In the genomic region with DNA sequence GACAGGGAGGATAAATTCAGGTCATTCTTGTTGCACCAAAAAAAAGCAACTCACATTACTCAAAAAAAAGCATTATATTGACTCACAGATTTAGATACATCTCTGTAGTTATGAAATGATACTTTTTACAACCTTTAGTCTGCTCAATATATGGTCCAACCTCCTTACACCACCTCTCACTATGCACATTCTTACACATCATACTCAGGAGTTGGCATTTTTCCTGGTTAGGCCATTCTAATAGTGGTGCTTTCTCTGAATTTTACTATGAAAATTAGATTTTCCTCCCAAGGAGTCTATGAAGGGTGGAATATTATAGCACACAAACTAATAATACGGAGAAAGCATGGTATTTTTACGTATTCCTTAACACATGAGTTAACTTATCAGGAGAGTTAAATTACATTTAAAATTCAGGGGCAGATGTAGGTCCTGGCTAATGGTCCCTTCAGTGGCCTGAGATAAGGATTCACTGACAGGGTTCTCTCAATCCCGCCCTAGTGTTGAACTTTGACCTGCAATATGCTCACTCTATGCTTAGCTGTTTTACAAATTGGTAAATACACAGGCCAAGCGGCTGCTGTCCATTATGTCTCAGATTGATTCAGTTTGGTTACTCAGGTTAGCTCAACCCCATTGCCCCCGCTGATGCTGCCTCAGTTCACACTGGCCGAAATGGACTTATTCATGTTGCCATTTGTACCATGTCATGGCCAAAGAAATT, we compare ENCODE assay signal across 27 cellular contexts.
DNase-seq lines count a peak whose midpoint lies in the region; ATAC-seq and TF ChIP-seq lines count a peak whose summit lies in the region.
"Had no signal": no experiment of that assay in that cellular context is flagged by ENCODE, and none has a peak within 500 bp of the region (broad histone marks: within the 10 kb centered on the region; RNA-seq: fewer than 3 reads in every experiment).

No MANE protein-coding gene starts in this region.

- DNase-seq in Right ventricle myocardium superior: no peak
- DNase-seq in cardiac septum (ENCODE audit: low spot score): no peak
- peak; percentile 28 for DNase-seq in PC-3
- peak; percentile 54 to 64 for DNase-seq in fibroblast of lung (ENCODE audit: low read depth in 2 of 2)
- peak in 1 of 3 donors; percentile 26 for DNase-seq in mucosa of descending colon
- no peak for DNase-seq in foreskin melanocyte
- no peak for DNase-seq in NCI-H187 (lab: John Stamatoyannopoulos, UW)
- DNase-seq: activated CD4-positive, alpha-beta T cell treated with anti-CD3 and anti-CD28 coated beads, Interleukin-2, amount 10 ng/mL, durations not matched to agents 24 days and 14 days; activated gamma-delta T cell treated with Interleukin-2 at 50 U/mL for 16 hours; activated T-cell treated with anti-CD3 and anti-CD28 coated beads, Interleukin-2, amount 50 U/mL, for 4 hours; CD8-positive, alpha-beta T cell; GF-D8; islet precursor cell; MV-4-11; NCI-H146; nephron progenitor cell; NK-92 treated with Interleukin-12 subunit alpha and Interleukin-12 subunit beta, amount 100 ng/mL, for 24 hours; spleen; SW 1271; T1000; tibial artery had no signal

- no peaks in the 10 kb centered on the region for H3K36me3 ChIP-seq in PC-3 (ENCODE audit: low read depth, low read length)
- no peaks in the 10 kb centered on the region for H3K36me3 ChIP-seq in fibroblast of lung (ENCODE audit: control insufficient read depth, insufficient read depth, low read length)
- H3K36me3 ChIP-seq in mucosa of descending colon (ENCODE audit: low read depth): no peaks in the 10 kb centered on the region
- H3K36me3 ChIP-seq: esophagus muscularis mucosa, spleen, tibial artery had no signal

- H4K20me1 ChIP-seq in PC-3 (ENCODE audit: low read length) (no peaks in the 10 kb centered on the region), fibroblast of lung (ENCODE audit: control insufficient read depth, extremely low read depth, insufficient read depth, low read length) (no peaks in the 10 kb centered on the region)

- no peaks in the 10 kb centered on the region for H3K9me2 ChIP-seq in PC-3 (replicated peaks; ENCODE audit: low read length)

- H3K27me3 ChIP-seq in PC-3 (ENCODE audit: low read length) (no peaks in the 10 kb centered on the region), fibroblast of lung (ENCODE audit: control insufficient read depth, insufficient read depth, low read length) (no peaks in the 10 kb centered on the region)
- H3K27me3 ChIP-seq: esophagus muscularis mucosa, spleen, tibial artery had no signal

- H3K27ac ChIP-seq in PC-3 (ENCODE audit: low read length) (no peak overlapping the region), fibroblast of lung (ENCODE audit: insufficient read depth, low read length) (no peak overlapping the region)
- H3K27ac ChIP-seq: 22Rv1, coronary artery, esophagus muscularis mucosa, KMS-11, spleen, tibial artery had no signal

- no peak overlapping the region for H3K4me2 ChIP-seq in PC-3 (ENCODE audit: low read length)
- H3K4me2 ChIP-seq in fibroblast of lung (ENCODE audit: extremely low read depth, insufficient read depth, low read length): no peak overlapping the region
- H3K4me2 ChIP-seq: KMS-11 had no signal

- intact Hi-C loops in Right ventricle myocardium superior (cut with DNase I): no loop called here
- intact Hi-C loops in cardiac septum (cut with DNase I): loop anchor here (10.0 kb wide), 1 partner anchor 350 kb away; no protein-coding TSS in a partner anchor
- intact Hi-C loops in PC-3 (cut with micrococcal nuclease): no loop called here
- intact Hi-C loops in mucosa of descending colon (cut with DNase I, micrococcal nuclease): no loop called here

- POLR2A ChIA-PET in PC-3 (lab: Charles Lee; ENCODE audit: unreplicated experiment): no interaction called here

- H3K9ac ChIP-seq in PC-3 (ENCODE audit: low read length) (no peak overlapping the region), fibroblast of lung (ENCODE audit: insufficient read depth, low read length) (no peak overlapping the region)
- H3K9ac ChIP-seq: KMS-11 had no signal

- BruUV-seq in PC-3 (replicated peaks; lab: Mats Ljungman, UMichigan): no TSS peak

- peaks cover 13% of the 10 kb centered on the region for H3K4me1 ChIP-seq in PC-3 (ENCODE audit: insufficient read depth, low read length)
- no peaks in the 10 kb centered on the region for H3K4me1 ChIP-seq in fibroblast of lung (ENCODE audit: control insufficient read depth, extremely low read depth, insufficient read depth, low read length)
- H3K4me1 ChIP-seq in mucosa of descending colon (ENCODE audit: low read depth): no peaks in the 10 kb centered on the region
- H3K4me1 ChIP-seq: esophagus muscularis mucosa, spleen, tibial artery had no signal

- H3K4me3 ChIP-seq in PC-3 (ENCODE audit: low read length) (no peak overlapping the region), fibroblast of lung (replicated peaks in 1 of 4; ENCODE audit: control extremely low read depth in 1 of 4, insufficient read depth in 1 of 4, low read depth in 3 of 4, low read length in 4 of 4) (no peak overlapping the region), mucosa of descending colon (no peak overlapping the region)
- H3K4me3 ChIP-seq: coronary artery, esophagus muscularis mucosa, spleen, tibial artery had no signal

- H3K9me3 ChIP-seq in PC-3 (ENCODE audit: low read length): no peaks in the 10 kb centered on the region
- H3K9me3 ChIP-seq in fibroblast of lung (ENCODE audit: control insufficient read depth, insufficient read depth, low read depth, low read length): no peaks in the 10 kb centered on the region
- H3K9me3 ChIP-seq in mucosa of descending colon: no peaks in the 10 kb centered on the region
- H3K9me3 ChIP-seq: esophagus muscularis mucosa, spleen, tibial artery had no signal

- H2AFZ ChIP-seq in PC-3 (ENCODE audit: low read length): no peak overlapping the region
- no peak overlapping the region for H2AFZ ChIP-seq in fibroblast of lung (ENCODE audit: low read length)

- ATAC-seq in Right ventricle myocardium superior (ENCODE audit: poor library complexity) (peak; percentile 38), PC-3 (peak; percentile 45), mucosa of descending colon (peak; percentile 47), GM21529 (IDR thresholded peaks at IDR 0.05; ENCODE audit: unreplicated experiment) (no peak)
- ATAC-seq: activated T-cell treated with anti-CD3 and anti-CD28 coated beads, Interleukin-2, amount 50 U/mL, for 4 hours; CD8-positive, alpha-beta T cell; HCT116 had no signal

- no peaks in the 10 kb centered on the region for H3K79me2 ChIP-seq in PC-3 (ENCODE audit: low read length)
- no peaks in the 10 kb centered on the region for H3K79me2 ChIP-seq in fibroblast of lung (ENCODE audit: control insufficient read depth, insufficient read depth, low read length)

- CTCF ChIA-PET in PC-3 (lab: Charles Lee): no interaction called here

- no peaks in the 10 kb centered on the region for H3F3A ChIP-seq in PC-3 (ENCODE audit: low read length, unreplicated experiment)

- no peak for TF ChIP-seq CTCF in PC-3 (conservative IDR thresholded peaks at IDR 0.05; ENCODE audit: low read depth, low read length)
- TF ChIP-seq CTCF in fibroblast of lung (conservative IDR thresholded peaks at IDR 0.05 in 1 of 2, IDR thresholded peaks at IDR 0.05 in 1 of 2; ENCODE audit: low read depth in 1 of 2, low read length in 2 of 2): no peak
- TF ChIP-seq CTCF in mucosa of descending colon (IDR thresholded peaks at IDR 0.05): no peak

Comparison
In these comparisons a context has a peak if more than half of its experiments do, and no peak if none do; other contexts are left out.
1. DNase-seq: peak in PC-3 (single experiment) and fibroblast of lung (2 of 2); none in Right ventricle myocardium superior (single experiment), cardiac septum (single experiment), foreskin melanocyte (single experiment) and NCI-H187 (0 of 2).